26 cellular contexts compared by ENCODE assay signal in genomic region chr4:145283909-145284308, GRCh38.
"Had no signal": no experiment of that assay in that cellular context is flagged by ENCODE, and none has a peak within 500 bp of the region (broad histone marks: within the 10 kb centered on the region; RNA-seq: fewer than 3 reads in every experiment).

No MANE protein-coding gene starts in this region.

- H3K27me3 ChIP-seq: Peyer's patch, SJCRH30 had no signal

- H3K27me3 Mint-ChIP-seq: activated naive CD8-positive, alpha-beta T cell treated with anti-CD3 and anti-CD28 coated beads for 36 hours had no signal

- H3K9me3 ChIP-seq: Peyer's patch, SJCRH30, SK-N-SH had no signal

- H3K4me1 Mint-ChIP-seq: activated CD4-positive, alpha-beta T cell treated with anti-CD3 and anti-CD28 coated beads for 36 hours; activated naive CD4-positive, alpha-beta T cell treated with anti-CD3 and anti-CD28 coated beads, Interleukin-2, amount 10 ng/mL, durations not matched to agents 7 days and 5 days; activated naive CD8-positive, alpha-beta T cell treated with anti-CD3 and anti-CD28 coated beads for 36 hours had no signal

- H3K27ac Mint-ChIP-seq: activated CD4-positive, alpha-beta T cell treated with anti-CD3 and anti-CD28 coated beads for 36 hours; activated CD8-positive, alpha-beta T cell treated with anti-CD3 and anti-CD28 coated beads for 36 hours; activated naive CD4-positive, alpha-beta T cell treated with anti-CD3 and anti-CD28 coated beads, Interleukin-2, amount 10 ng/mL, durations not matched to agents 7 days and 5 days; activated naive CD8-positive, alpha-beta T cell treated with anti-CD3 and anti-CD28 coated beads for 36 hours; activated T-cell treated with anti-CD3 and anti-CD28 coated beads, Interleukin-2, amount 50 U/mL, for 72 hours; activated T-helper 2 cell treated with anti-CD3 and anti-CD28 coated beads, Interferon-gamma antibody, Interleukin-2, Interleukin-4, amounts not matched to agents 10 μg/mL and 5 μg/mL and 100 μg/mL, durations not matched to agents 14 hours and 24 hours and 36 hours had no signal

- H3K9me3 Mint-ChIP-seq: activated CD8-positive, alpha-beta T cell treated with anti-CD3 and anti-CD28 coated beads for 36 hours; activated naive CD4-positive, alpha-beta T cell treated with anti-CD3 and anti-CD28 coated beads, Interleukin-2, amount 10 ng/mL, durations not matched to agents 7 days and 5 days; activated naive CD8-positive, alpha-beta T cell treated with anti-CD3 and anti-CD28 coated beads for 36 hours; activated T-cell treated with anti-CD3 and anti-CD28 coated beads, Interleukin-2, amount 50 U/mL, for 72 hours; activated T-helper 2 cell treated with anti-CD3 and anti-CD28 coated beads, Interferon-gamma antibody, Interleukin-2, Interleukin-4, amounts not matched to agents 10 μg/mL and 5 μg/mL and 100 μg/mL, durations not matched to agents 14 hours and 24 hours and 36 hours had no signal

- H3K27ac ChIP-seq: Peyer's patch, RWPE1, SJCRH30, WERI-Rb-1 had no signal

- H3K9me2 ChIP-seq: SK-N-SH had no signal

- ATAC-seq: activated CD4-positive, alpha-beta T cell treated with anti-CD3 and anti-CD28 coated beads for 36 hours; activated CD8-positive, alpha-beta T cell treated with anti-CD3 and anti-CD28 coated beads for 36 hours; activated T-cell treated with anti-CD3 and anti-CD28 coated beads, Interleukin-2, amount 50 U/mL, for 72 hours had no signal

- H3K36me3 ChIP-seq: Peyer's patch, SJCRH30, WERI-Rb-1 had no signal

- H3K4me1 ChIP-seq: SJCRH30 had no signal

- H3K4me2 ChIP-seq: SK-N-SH had no signal

- DNase-seq: activated CD4-positive, alpha-beta T cell treated with anti-CD3 and anti-CD28 coated beads for 36 hours; activated CD4-positive, alpha-beta T cell treated with anti-CD3 and anti-CD28 coated beads, Interleukin-2, amount 50 U/mL, for 1 hour; activated CD8-positive, alpha-beta memory T cell treated with anti-CD3 and anti-CD28 coated beads, Interleukin-2, amount 50 U/mL, for 4 hours; activated CD8-positive, alpha-beta T cell treated with anti-CD3 and anti-CD28 coated beads for 36 hours; activated gamma-delta T cell treated with Interleukin-2 at 50 U/mL for 16 hours; activated naive CD4-positive, alpha-beta T cell treated with anti-CD3 and anti-CD28 coated beads, Interleukin-2, amount 10 ng/mL, durations not matched to agents 7 days and 5 days; activated naive CD8-positive, alpha-beta T cell treated with anti-CD3 and anti-CD28 coated beads for 36 hours; activated T-cell treated with anti-CD3 and anti-CD28 coated beads, Interleukin-2, amount 50 U/mL, for 72 hours; caudate nucleus; Kasumi-1; NCI-H1092; NCI-H1930; NCI-H2171; NCI-H2227 treated with DMSO at 0.1 percent for 48 hours; NCI-H446 treated with DMSO at 0.1 percent for 48 hours; NCI-H524 treated with DMSO at 0.1 percent for 48 hours; NCI-H774; NK-92 treated with Interleukin-12 subunit alpha and Interleukin-12 subunit beta, amount 100 ng/mL, for 24 hours; Peyer's patch; Right ventricle myocardium superior; SJCRH30; SK-N-SH; T-helper 1 cell; WERI-Rb-1 had no signal

- H3K4me3 ChIP-seq: Peyer's patch, SJCRH30 had no signal

- H3K9ac ChIP-seq: SK-N-SH had no signal

- H3K4me3 Mint-ChIP-seq: activated CD4-positive, alpha-beta T cell treated with anti-CD3 and anti-CD28 coated beads for 36 hours; activated CD8-positive, alpha-beta T cell treated with anti-CD3 and anti-CD28 coated beads for 36 hours; activated naive CD4-positive, alpha-beta T cell treated with anti-CD3 and anti-CD28 coated beads, Interleukin-2, amount 10 ng/mL, durations not matched to agents 7 days and 5 days; activated naive CD8-positive, alpha-beta T cell treated with anti-CD3 and anti-CD28 coated beads for 36 hours; activated T-cell treated with anti-CD3 and anti-CD28 coated beads, Interleukin-2, amount 50 U/mL, for 72 hours had no signal

- H3K36me3 Mint-ChIP-seq: activated naive CD4-positive, alpha-beta T cell treated with anti-CD3 and anti-CD28 coated beads, Interleukin-2, amount 10 ng/mL, durations not matched to agents 7 days and 5 days; activated naive CD8-positive, alpha-beta T cell treated with anti-CD3 and anti-CD28 coated beads for 36 hours had no signal
